In the genomic region with DNA sequence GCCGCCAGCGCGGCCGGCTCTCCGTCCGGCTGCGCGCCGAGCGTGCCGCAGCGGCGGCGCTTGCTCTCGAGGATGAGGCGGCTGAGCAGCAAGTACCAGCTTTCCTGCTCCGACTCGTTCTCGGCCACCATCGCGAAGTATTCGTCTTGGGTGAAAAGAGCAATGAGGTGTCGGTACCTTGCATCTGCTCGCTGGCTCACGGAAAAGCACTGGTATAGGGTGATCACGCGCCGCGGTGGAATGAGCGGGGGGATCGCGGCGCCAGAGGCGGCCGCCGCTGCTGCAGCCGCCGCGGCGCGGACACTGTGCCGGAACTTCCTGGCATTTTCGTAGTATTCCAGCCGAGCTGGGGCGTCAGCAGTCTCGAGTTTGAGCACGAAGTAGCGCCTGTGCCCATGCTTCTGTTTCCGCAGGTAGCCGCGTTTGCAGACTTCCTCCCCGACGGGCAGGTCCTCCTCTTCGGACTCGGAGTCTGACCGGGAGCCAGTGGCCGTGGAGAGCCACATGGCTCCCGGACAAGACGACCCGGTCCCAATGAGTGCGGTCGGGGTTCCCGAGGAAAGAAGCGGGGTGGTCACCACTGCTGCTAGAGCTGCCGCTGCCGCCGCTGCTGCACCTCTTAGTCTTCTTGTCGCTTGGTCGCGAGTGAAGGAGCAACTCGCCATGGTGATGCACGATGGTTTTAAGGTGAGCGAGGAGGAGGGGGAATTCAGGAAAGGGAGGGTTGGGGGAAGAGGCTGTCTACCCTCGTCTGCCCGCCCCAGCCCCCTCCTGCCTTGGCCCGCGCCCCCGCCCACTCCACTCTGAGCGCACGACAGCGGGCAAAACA, we compare ENCODE assay signal across 1 cellular context.
TF ChIP-seq lines count a peak whose summit lies in the region.

No MANE protein-coding gene starts in this region.

TF ChIP-seq in GM23338, 12 proteins besides CTCF, POLR2A, EP300 and RAD21 (continued from another document):
- TF ChIP-seq, protein P1, sequence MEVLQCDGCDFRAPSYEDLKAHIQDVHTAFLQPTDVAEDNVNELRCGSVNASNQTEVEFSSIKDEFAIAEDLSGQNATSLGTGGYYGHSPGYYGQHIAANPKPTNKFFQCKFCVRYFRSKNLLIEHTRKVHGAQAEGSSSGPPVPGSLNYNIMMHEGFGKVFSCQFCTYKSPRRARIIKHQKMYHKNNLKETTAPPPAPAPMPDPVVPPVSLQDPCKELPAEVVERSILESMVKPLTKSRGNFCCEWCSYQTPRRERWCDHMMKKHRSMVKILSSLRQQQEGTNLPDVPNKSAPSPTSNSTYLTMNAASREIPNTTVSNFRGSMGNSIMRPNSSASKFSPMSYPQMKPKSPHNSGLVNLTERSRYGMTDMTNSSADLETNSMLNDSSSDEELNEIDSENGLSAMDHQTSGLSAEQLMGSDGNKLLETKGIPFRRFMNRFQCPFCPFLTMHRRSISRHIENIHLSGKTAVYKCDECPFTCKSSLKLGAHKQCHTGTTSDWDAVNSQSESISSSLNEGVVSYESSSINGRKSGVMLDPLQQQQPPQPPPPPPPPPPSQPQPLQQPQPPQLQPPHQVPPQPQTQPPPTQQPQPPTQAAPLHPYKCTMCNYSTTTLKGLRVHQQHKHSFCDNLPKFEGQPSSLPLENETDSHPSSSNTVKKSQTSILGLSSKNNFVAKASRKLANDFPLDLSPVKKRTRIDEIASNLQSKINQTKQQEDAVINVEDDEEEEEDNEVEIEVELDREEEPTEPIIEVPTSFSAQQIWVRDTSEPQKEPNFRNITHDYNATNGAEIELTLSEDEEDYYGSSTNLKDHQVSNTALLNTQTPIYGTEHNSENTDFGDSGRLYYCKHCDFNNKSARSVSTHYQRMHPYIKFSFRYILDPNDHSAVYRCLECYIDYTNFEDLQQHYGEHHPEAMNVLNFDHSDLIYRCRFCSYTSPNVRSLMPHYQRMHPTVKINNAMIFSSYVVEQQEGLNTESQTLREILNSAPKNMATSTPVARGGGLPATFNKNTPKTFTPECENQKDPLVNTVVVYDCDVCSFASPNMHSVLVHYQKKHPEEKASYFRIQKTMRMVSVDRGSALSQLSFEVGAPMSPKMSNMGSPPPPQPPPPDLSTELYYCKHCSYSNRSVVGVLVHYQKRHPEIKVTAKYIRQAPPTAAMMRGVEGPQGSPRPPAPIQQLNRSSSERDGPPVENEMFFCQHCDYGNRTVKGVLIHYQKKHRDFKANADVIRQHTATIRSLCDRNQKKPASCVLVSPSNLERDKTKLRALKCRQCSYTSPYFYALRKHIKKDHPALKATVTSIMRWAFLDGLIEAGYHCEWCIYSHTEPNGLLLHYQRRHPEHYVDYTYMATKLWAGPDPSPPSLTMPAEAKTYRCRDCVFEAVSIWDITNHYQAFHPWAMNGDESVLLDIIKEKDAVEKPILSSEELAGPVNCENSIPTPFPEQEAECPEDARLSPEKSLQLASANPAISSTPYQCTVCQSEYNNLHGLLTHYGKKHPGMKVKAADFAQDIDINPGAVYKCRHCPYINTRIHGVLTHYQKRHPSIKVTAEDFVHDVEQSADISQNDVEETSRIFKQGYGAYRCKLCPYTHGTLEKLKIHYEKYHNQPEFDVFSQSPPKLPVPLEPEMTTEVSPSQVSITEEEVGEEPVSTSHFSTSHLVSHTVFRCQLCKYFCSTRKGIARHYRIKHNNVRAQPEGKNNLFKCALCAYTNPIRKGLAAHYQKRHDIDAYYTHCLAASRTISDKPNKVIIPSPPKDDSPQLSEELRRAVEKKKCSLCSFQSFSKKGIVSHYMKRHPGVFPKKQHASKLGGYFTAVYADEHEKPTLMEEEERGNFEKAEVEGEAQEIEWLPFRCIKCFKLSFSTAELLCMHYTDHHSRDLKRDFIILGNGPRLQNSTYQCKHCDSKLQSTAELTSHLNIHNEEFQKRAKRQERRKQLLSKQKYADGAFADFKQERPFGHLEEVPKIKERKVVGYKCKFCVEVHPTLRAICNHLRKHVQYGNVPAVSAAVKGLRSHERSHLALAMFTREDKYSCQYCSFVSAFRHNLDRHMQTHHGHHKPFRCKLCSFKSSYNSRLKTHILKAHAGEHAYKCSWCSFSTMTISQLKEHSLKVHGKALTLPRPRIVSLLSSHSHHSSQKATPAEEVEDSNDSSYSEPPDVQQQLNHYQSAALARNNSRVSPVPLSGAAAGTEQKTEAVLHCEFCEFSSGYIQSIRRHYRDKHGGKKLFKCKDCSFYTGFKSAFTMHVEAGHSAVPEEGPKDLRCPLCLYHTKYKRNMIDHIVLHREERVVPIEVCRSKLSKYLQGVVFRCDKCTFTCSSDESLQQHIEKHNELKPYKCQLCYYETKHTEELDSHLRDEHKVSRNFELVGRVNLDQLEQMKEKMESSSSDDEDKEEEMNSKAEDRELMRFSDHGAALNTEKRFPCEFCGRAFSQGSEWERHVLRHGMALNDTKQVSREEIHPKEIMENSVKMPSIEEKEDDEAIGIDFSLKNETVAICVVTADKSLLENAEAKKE (CRISPR knock-in tag; IDR thresholded peaks at IDR 0.05), result no peak
- TF ChIP-seq ZNF331 (CRISPR knock-in tag; IDR thresholded peaks at IDR 0.05; ENCODE audit: low read depth) (no peak), NANOG (IDR thresholded peaks at IDR 0.05; ENCODE audit: borderline replicate concordance) (no peak)
- TF ChIP-seq, protein P2, sequence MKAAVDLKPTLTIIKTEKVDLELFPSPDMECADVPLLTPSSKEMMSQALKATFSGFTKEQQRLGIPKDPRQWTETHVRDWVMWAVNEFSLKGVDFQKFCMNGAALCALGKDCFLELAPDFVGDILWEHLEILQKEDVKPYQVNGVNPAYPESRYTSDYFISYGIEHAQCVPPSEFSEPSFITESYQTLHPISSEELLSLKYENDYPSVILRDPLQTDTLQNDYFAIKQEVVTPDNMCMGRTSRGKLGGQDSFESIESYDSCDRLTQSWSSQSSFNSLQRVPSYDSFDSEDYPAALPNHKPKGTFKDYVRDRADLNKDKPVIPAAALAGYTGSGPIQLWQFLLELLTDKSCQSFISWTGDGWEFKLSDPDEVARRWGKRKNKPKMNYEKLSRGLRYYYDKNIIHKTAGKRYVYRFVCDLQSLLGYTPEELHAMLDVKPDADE (IDR thresholded peaks at IDR 0.05), result no peak
